31 cellular contexts compared by ENCODE assay signal in the genomic region with DNA sequence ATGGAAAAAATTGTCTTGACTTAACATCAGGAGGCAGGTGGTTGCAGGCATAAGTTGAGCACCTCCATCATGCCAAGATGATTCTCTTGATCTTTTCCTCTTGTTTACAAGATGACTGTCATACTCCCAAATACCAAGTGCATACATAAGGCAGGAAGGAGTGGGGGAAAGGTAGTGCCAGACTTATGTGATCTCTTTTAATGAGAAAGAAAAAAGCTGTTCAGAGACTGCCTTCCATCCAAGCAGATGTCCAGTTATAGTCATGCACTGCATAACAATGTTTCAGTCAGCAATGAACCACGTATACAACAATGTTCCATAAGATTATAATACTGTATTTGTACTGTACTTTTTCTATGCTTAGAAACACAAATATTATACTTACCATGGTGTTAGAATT.
"Had no signal": no experiment of that assay in that cellular context is flagged by ENCODE, and none has a peak within 500 bp of the region (broad histone marks: within the 10 kb centered on the region; RNA-seq: fewer than 3 reads in every experiment).

No MANE protein-coding gene starts in this region.

- H3K27ac ChIP-seq: ascending aorta, cardiac muscle cell, coronary artery, gastrocnemius medialis, left ventricle myocardium inferior, right lobe of liver, upper lobe of left lung, vagina, VCaP had no signal

- H3K4me3 ChIP-seq: ascending aorta, cardiac muscle cell, coronary artery, dorsolateral prefrontal cortex, gastrocnemius medialis, left ventricle myocardium inferior, lung, mucosa of descending colon, right lobe of liver, skin epidermis, upper lobe of left lung, vagina had no signal

- DNase-seq: activated CD4-positive, alpha-beta memory T cell treated with anti-CD3 and anti-CD28 coated beads for 36 hours; activated CD4-positive, alpha-beta T cell treated with anti-CD3 and anti-CD28 coated beads, Interleukin-2, amount 10 ng/mL, durations not matched to agents 24 days and 14 days; activated CD8-positive, alpha-beta memory T cell treated with anti-CD3 and anti-CD28 coated beads, Interleukin-2, amount 50 U/mL, for 4 hours; activated effector memory CD4-positive, alpha-beta T cell treated with anti-CD3 and anti-CD28 coated beads, Interleukin-2, amount 50 U/mL, for 16 hours; activated naive CD4-positive, alpha-beta T cell treated with anti-CD3 and anti-CD28 coated beads, Interleukin-2, amount 10 ng/mL, durations not matched to agents 7 days and 5 days; activated naive CD8-positive, alpha-beta T cell treated with anti-CD3 and anti-CD28 coated beads, Interleukin-2, amount 10 ng/mL, durations not matched to agents 7 days and 5 days; activated T-cell treated with anti-CD3 and anti-CD28 coated beads, Interleukin-2, amount 50 U/mL, for 1 hour; cerebellar nuclear complex; dorsolateral prefrontal cortex; effector memory CD4-positive, alpha-beta T cell; gastrocnemius medialis; glutamatergic neuron; islet precursor cell; left ventricle myocardium inferior; right lobe of liver; stimulated activated CD4-positive, alpha-beta T cell treated with anti-CD3 and anti-CD28 coated beads, Interleukin-12 subunit alpha, Interleukin-12 subunit beta, amount 100 ng/mL, for 4 hours; stimulated activated CD4-positive, alpha-beta T cell treated with anti-CD3 and anti-CD28 coated beads, Interleukin-4, amount 100 ng/mL, for 1 hour; stimulated activated naive CD8-positive, alpha-beta T cell treated with anti-CD3 and anti-CD28 coated beads, Interleukin-15, amount 100 ng/mL, for 72 hours; substantia nigra; T-helper 9 cell; upper lobe of left lung had no signal

- H3K9me3 ChIP-seq: ascending aorta, gastrocnemius medialis, mucosa of descending colon, right lobe of liver, upper lobe of left lung, vagina had no signal

- H3K4me1 ChIP-seq: ascending aorta had no signal

- H3K27me3 ChIP-seq: ascending aorta, cardiac muscle cell, dorsolateral prefrontal cortex, gastrocnemius medialis, right lobe of liver, upper lobe of left lung, vagina had no signal

- H3K36me3 ChIP-seq: ascending aorta, cardiac muscle cell, gastrocnemius medialis, left ventricle myocardium inferior, right lobe of liver, upper lobe of left lung, vagina had no signal

- ATAC-seq: activated CD4-positive, CD25-positive, alpha-beta regulatory T cell treated with anti-CD3 and anti-CD28 coated beads, Interleukin-2, amount 50 U/mL, for 24 hours; gastrocnemius medialis; right lobe of liver; stimulated activated effector memory CD8-positive, alpha-beta T cell treated with anti-CD3 and anti-CD28 coated beads, Interleukin-12 subunit alpha, Interleukin-12 subunit beta, amount 100 ng/mL, for 72 hours; stimulated activated naive CD8-positive, alpha-beta T cell treated with anti-CD3 and anti-CD28 coated beads, Interleukin-15, amount 100 ng/mL, for 72 hours had no signal
